Comparison of ENCODE assay signal across 2 cellular contexts in genomic region chr11:13288375-13289029, GRCh38.
TF ChIP-seq lines count a peak whose summit lies in the region.

No MANE protein-coding gene starts in this region.

TF ChIP-seq in SK-N-SH treated with all-trans-retinoic acid at 6 μM for 48 hours, 23 proteins besides CTCF, POLR2A, EP300 and RAD21 (continued from another document):
- TF ChIP-seq CSRNP3 (CRISPR knock-in tag; IDR thresholded peaks at IDR 0.05) (no peak), GLIS3 (CRISPR knock-in tag; IDR thresholded peaks at IDR 0.05) (no peak), CSDC2 (CRISPR knock-in tag; IDR thresholded peaks at IDR 0.05) (no peak), ARNTL (CRISPR knock-in tag; IDR thresholded peaks at IDR 0.05; ENCODE audit: borderline replicate concordance, low read depth) (no peak), OSR1 (CRISPR knock-in tag; IDR thresholded peaks at IDR 0.05) (no peak)

TF ChIP-seq in WTC11, 78 proteins besides CTCF, POLR2A, EP300 and RAD21 (continued from another document):
- TF ChIP-seq E2F4 (CRISPR knock-in tag; IDR thresholded peaks at IDR 0.05; ENCODE audit: borderline replicate concordance, low read depth) (no peak), ZNF317 (CRISPR knock-in tag; IDR thresholded peaks at IDR 0.05; ENCODE audit: borderline replicate concordance, low read depth) (no peak), ZNF532 (CRISPR knock-in tag; IDR thresholded peaks at IDR 0.05; ENCODE audit: borderline replicate concordance) (no peak), TP53 (CRISPR knock-in tag; IDR thresholded peaks at IDR 0.05) (no peak), SMAD4 (CRISPR knock-in tag; IDR thresholded peaks at IDR 0.05) (no peak), OVOL2 (CRISPR knock-in tag; IDR thresholded peaks at IDR 0.05; ENCODE audit: borderline replicate concordance) (no peak), CREM (CRISPR knock-in tag; IDR thresholded peaks at IDR 0.05) (no peak), FOXP4 (CRISPR knock-in tag; IDR thresholded peaks at IDR 0.05) (no peak), IRF1 (CRISPR knock-in tag; IDR thresholded peaks at IDR 0.05) (no peak), ETV6 (CRISPR knock-in tag; IDR thresholded peaks at IDR 0.05) (no peak), TEAD1 (CRISPR knock-in tag; IDR thresholded peaks at IDR 0.05) (no peak), ZNF671 (CRISPR knock-in tag; IDR thresholded peaks at IDR 0.05) (no peak)
